In the genomic region with DNA sequence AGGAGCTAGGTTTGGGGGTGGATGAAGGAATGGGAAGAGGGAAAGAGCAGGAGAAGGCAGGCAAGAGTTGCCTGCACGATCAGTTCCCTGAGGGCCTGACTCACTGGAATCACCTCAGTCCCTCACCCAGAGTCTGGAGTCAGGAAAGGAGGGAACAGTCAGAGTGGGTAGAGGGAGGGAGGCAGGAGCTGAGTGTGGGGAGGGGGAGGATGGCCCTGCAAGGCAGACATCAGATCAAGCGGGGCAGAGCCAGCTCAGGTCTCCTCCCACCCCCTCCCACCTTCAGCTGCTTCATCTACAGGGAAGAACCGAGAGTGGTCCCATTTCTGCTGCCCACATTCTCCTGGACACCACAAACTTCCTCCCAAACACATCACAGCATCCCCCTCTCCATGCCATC, we compare ENCODE assay signal across 16 cellular contexts. TPM values are rescaled to one million over a fixed set of nuclear protein-coding genes. Genes with fewer than 3 reads are reported as not detected.
DNase-seq lines count a peak whose midpoint lies in the region; ATAC-seq and TF ChIP-seq lines count a peak whose summit lies in the region.
"Had no signal": no experiment of that assay in that cellular context is flagged by ENCODE, and none has a peak within 500 bp of the region (broad histone marks: within the 10 kb centered on the region; RNA-seq: fewer than 3 reads in every experiment).

No MANE protein-coding gene starts in this region.

- H2BK120ac ChIP-seq in IMR-90 (ENCODE audit: low read depth, low read length): no peak overlapping the region

- H3K56ac ChIP-seq in IMR-90 (ENCODE audit: extremely low read depth, insufficient read depth, low read length): no peak overlapping the region

- H3K27ac ChIP-seq in IMR-90 (ENCODE audit: insufficient read depth, low read length) (no peak overlapping the region), cingulate gyrus (ENCODE audit: low read depth, low read length) (peak overlapping the region; percentile 60), muscle layer of colon (ENCODE audit: low read depth, low read length) (peak overlapping the region; percentile 37), temporal lobe (ENCODE audit: low read depth, low read length) (peak overlapping the region; percentile 65)
- no peak overlapping the region for H3K27ac ChIP-seq in CD4-positive, alpha-beta memory T cell (ENCODE audit: low read depth, low read length)

- no peak overlapping the region for H2AK5ac ChIP-seq in IMR-90 (ENCODE audit: low read depth, low read length)

- dilution Hi-C loops in IMR-90 (cut with HindIII; ENCODE audit: low sequenced_read_pairs, unreplicated experiment): no loop called here

- H3K4me1 ChIP-seq in IMR-90 (ENCODE audit: control insufficient read depth, insufficient read depth, low read length) (no peaks in the 10 kb centered on the region), muscle layer of colon (ENCODE audit: insufficient read depth, low read length) (peaks cover 59% of the 10 kb centered on the region)
- H3K4me1 ChIP-seq in CD4-positive, alpha-beta memory T cell (ENCODE audit: insufficient read depth, low read length): peaks cover 8% of the 10 kb centered on the region
- H3K4me1 ChIP-seq: Caco-2 had no signal

- no peak for DNase-seq in IMR-90
- DNase-seq in central memory CD4-positive, alpha-beta T cell: no peak
- DNase-seq in CD4-positive, alpha-beta memory T cell: no peak
- DNase-seq: BE2C; Caco-2; CD8-positive, alpha-beta memory T cell; DND-41; GDM1; H7 had no signal

- H3K4me3 ChIP-seq in IMR-90 (ENCODE audit: insufficient read depth, low read depth, low read length) (no peak overlapping the region), muscle layer of colon (ENCODE audit: low read depth in 1 of 2, low read length in 2 of 2) (no peak overlapping the region)
- no peak overlapping the region for H3K4me3 ChIP-seq in CD4-positive, alpha-beta memory T cell (ENCODE audit: low read length in 2 of 2)
- H3K4me3 ChIP-seq: GM23338 had no signal

- H3K27me3 ChIP-seq in IMR-90 (ENCODE audit: control insufficient read depth, insufficient read depth, low read length) (peaks cover 86% of the 10 kb centered on the region), muscle layer of colon (ENCODE audit: control insufficient read depth in 1 of 2, insufficient read depth in 2 of 2, low read length in 2 of 2) (no peaks in the 10 kb centered on the region)
- peaks cover 5% of the 10 kb centered on the region for H3K27me3 ChIP-seq in CD4-positive, alpha-beta memory T cell (ENCODE audit: insufficient read depth, low read length)
- H3K27me3 ChIP-seq: BE2C had no signal

- no peaks in the 10 kb centered on the region for H4K20me1 ChIP-seq in IMR-90 (ENCODE audit: insufficient read depth, low read length)

- BruUV-seq in IMR-90 (replicated peaks; lab: Mats Ljungman, UMichigan): no TSS peak

- H3K14ac ChIP-seq in IMR-90 (replicated peaks; ENCODE audit: low read depth, low read length): no peak overlapping the region

- H3K9me1 ChIP-seq in IMR-90 (ENCODE audit: insufficient read depth, low read length): no peaks in the 10 kb centered on the region

- H2AK9ac ChIP-seq in IMR-90 (replicated peaks; ENCODE audit: low read depth, low read length, poor library complexity): no peak overlapping the region

- H3K4me2 ChIP-seq in IMR-90 (ENCODE audit: low read depth, low read length): no peak overlapping the region
- H3K4me2 ChIP-seq: GM23338 had no signal

- no peak overlapping the region for H4K91ac ChIP-seq in IMR-90 (ENCODE audit: insufficient read depth, low read depth, low read length)

- no peak overlapping the region for H3K4me3 Mint-ChIP-seq in CD4-positive, alpha-beta memory T cell
- H3K4me3 Mint-ChIP-seq: CD8-positive, alpha-beta memory T cell; GM23338; IgD-negative memory B cell had no signal

- no peaks in the 10 kb centered on the region for H3K79me1 ChIP-seq in IMR-90 (ENCODE audit: low read depth in 1 of 2, low read length in 2 of 2)

- no peaks in the 10 kb centered on the region for H3K36me3 Mint-ChIP-seq in CD4-positive, alpha-beta memory T cell
- H3K36me3 Mint-ChIP-seq: CD14-positive monocyte, IgD-negative memory B cell had no signal

- TF ChIP-seq CTCF in IMR-90 (conservative IDR thresholded peaks at IDR 0.05; ENCODE audit: low read depth, low read length): no peak

- peaks cover 15 to 19% of the 10 kb centered on the region in 2 donors for H3K27me3 Mint-ChIP-seq in CD4-positive, alpha-beta memory T cell

- in situ Hi-C loops in IMR-90 (cut with MboI; ENCODE audit: low sequenced_read_pairs): no loop called here

- H3K4ac ChIP-seq in IMR-90 (ENCODE audit: low read depth, low read length): no peak overlapping the region

- CTCF ChIA-PET in IMR-90 (lab: Yijun Ruan, JAX): no interaction called here
- CTCF ChIA-PET in CD4-positive, alpha-beta memory T cell (lab: Charles Lee; ENCODE audit: partially characterized antibody): no interaction called here

- intact Hi-C loops in IMR-90 (cut with micrococcal nuclease): no loop called here
- intact Hi-C loops in CD4-positive, alpha-beta memory T cell (cut with micrococcal nuclease): no loop called here

- H3K4me1 Mint-ChIP-seq in CD4-positive, alpha-beta memory T cell: peaks cover 2 to 25% (median 14%) of the 10 kb centered on the region in 4 donors

- peak overlapping the region; percentile 36 for H2AFZ ChIP-seq in IMR-90 (replicated peaks; ENCODE audit: low read length, poor library complexity)
- H2AFZ ChIP-seq: GM23338 had no signal

- ATAC-seq in IMR-90 (ENCODE audit: low read depth) (no peak), GM19467 (IDR thresholded peaks at IDR 0.05; ENCODE audit: unreplicated experiment) (no peak)
- ATAC-seq: GM23338 had no signal

- WGBS in IMR-90 (ENCODE audit: extremely low coverage in 2 of 2, insufficient read length in 1 of 2), 2 experiments: 67% methylated on average over 1 of the region's 3 CpGs; no CpG with 5 or more reads in 1 of the 2 experiments

- no peak for TF ChIP-seq POLR2A in IMR-90 (IDR thresholded peaks at IDR 0.05; ENCODE audit: low read depth, low read length)

- H2BK15ac ChIP-seq in IMR-90 (ENCODE audit: low read depth, low read length): no peak overlapping the region

- no peaks in the 10 kb centered on the region; the same call in 1 of the 2 replicates for H3K9me3 ChIP-seq in IMR-90 (ENCODE audit: control insufficient read depth, insufficient read depth, low read length)
- H3K9me3 ChIP-seq in muscle layer of colon (ENCODE audit: low read length): no peaks in the 10 kb centered on the region
- H3K9me3 ChIP-seq in CD4-positive, alpha-beta memory T cell (ENCODE audit: control insufficient read depth in 1 of 2, low read length in 2 of 2): no peaks in the 10 kb centered on the region
- H3K9me3 ChIP-seq: BE2C, Caco-2 had no signal

- no peak for TF ChIP-seq RAD21 in IMR-90 (IDR thresholded peaks at IDR 0.05; ENCODE audit: low read length)

- H2BK5ac ChIP-seq in IMR-90 (ENCODE audit: low read depth, low read length, poor library complexity, severe bottlenecking): no peak overlapping the region

- H3K23ac ChIP-seq in IMR-90 (ENCODE audit: low read depth, low read length): no peak overlapping the region

- H3K36me3 ChIP-seq in IMR-90 (ENCODE audit: control insufficient read depth, insufficient read depth, low read length) (no peaks in the 10 kb centered on the region), muscle layer of colon (ENCODE audit: insufficient read depth, low read length) (no peaks in the 10 kb centered on the region)
- no peaks in the 10 kb centered on the region for H3K36me3 ChIP-seq in CD4-positive, alpha-beta memory T cell (ENCODE audit: insufficient read depth, low read length)

- no peak overlapping the region for H2BK20ac ChIP-seq in IMR-90 (ENCODE audit: low read depth, low read length)

- no peak overlapping the region for H4K5ac ChIP-seq in IMR-90 (ENCODE audit: low read depth, low read length)

- H3K18ac ChIP-seq in IMR-90 (ENCODE audit: low read depth, low read length): no peak overlapping the region

- no peak overlapping the region for H3K27ac Mint-ChIP-seq in CD4-positive, alpha-beta memory T cell
- H3K27ac Mint-ChIP-seq: CD8-positive, alpha-beta memory T cell; GM23338 had no signal

- POLR2A ChIA-PET in IMR-90 (lab: Charles Lee; ENCODE audit: unreplicated experiment): no interaction called here
- POLR2A ChIA-PET in CD4-positive, alpha-beta memory T cell (lab: Charles Lee; ENCODE audit: partially characterized antibody): no interaction called here

- no peaks in the 10 kb centered on the region for H3K9me3 Mint-ChIP-seq in CD4-positive, alpha-beta memory T cell
- H3K9me3 Mint-ChIP-seq: CD8-positive, alpha-beta memory T cell; GM23338; IgD-negative memory B cell had no signal

- H3K9ac ChIP-seq in IMR-90 (ENCODE audit: low read depth, low read length) (no peak overlapping the region), muscle layer of colon (ENCODE audit: low read length) (no peak overlapping the region)

- H4K8ac ChIP-seq in IMR-90 (ENCODE audit: low read depth in 2 of 2, low read length in 2 of 2): no peak overlapping the region

TF ChIP-seq in IMR-90, 13 proteins besides CTCF, POLR2A, EP300 and RAD21 (continues in another document):
- no peak for TF ChIP-seq MXI1 (IDR thresholded peaks at IDR 0.05; ENCODE audit: borderline replicate concordance, low read depth, low read length)
- TF ChIP-seq NFE2L2 (IDR thresholded peaks at IDR 0.05; ENCODE audit: low read depth, low read length): no peak
- TF ChIP-seq CEBPB (IDR thresholded peaks at IDR 0.05; ENCODE audit: low read depth, low read length): no peak
- TF ChIP-seq MAFK (IDR thresholded peaks at IDR 0.05; ENCODE audit: low read depth, low read length): no peak
- TF ChIP-seq BHLHE40 (IDR thresholded peaks at IDR 0.05; ENCODE audit: low read depth, low read length): no peak
- no peak for TF ChIP-seq RCOR1 (IDR thresholded peaks at IDR 0.05; ENCODE audit: insufficient replicate concordance, low read length)
- TF ChIP-seq SMC3 (IDR thresholded peaks at IDR 0.05; ENCODE audit: low read depth, low read length): no peak
- TF ChIP-seq, protein P1, sequence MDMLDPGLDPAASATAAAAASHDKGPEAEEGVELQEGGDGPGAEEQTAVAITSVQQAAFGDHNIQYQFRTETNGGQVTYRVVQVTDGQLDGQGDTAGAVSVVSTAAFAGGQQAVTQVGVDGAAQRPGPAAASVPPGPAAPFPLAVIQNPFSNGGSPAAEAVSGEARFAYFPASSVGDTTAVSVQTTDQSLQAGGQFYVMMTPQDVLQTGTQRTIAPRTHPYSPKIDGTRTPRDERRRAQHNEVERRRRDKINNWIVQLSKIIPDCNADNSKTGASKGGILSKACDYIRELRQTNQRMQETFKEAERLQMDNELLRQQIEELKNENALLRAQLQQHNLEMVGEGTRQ (IDR thresholded peaks at IDR 0.05; ENCODE audit: low read depth, low read length): no peak
- no peak for TF ChIP-seq CHD1 (IDR thresholded peaks at IDR 0.05; ENCODE audit: low read depth, low read length)
- TF ChIP-seq FOS (IDR thresholded peaks at IDR 0.05; ENCODE audit: low read depth, low read length): no peak

RNA-seq across cellular contexts. Expression of a gene that starts 58.9 kb away (rescaled TPM):
- not detected in 2 replicates for total RNA-seq in IMR-90 (2012; rRNA removed)
- 0.02 and 0.06 TPM in 2 replicates for polyA plus RNA-seq in IMR-90 (2012; rRNA removed)
- polyA plus RNA-seq in IMR-90 (2012; cell fraction: cytosol; rRNA removed): 0.01 and 0.22 TPM in 2 replicates
- 0.17 and 0.21 TPM in 2 replicates for polyA plus RNA-seq in IMR-90 (2012; cell fraction: nucleus; rRNA removed; ENCODE audit: low replicate concordance)
- 80.4 TPM for total RNA-seq in temporal lobe
- total RNA-seq in CD4-positive, alpha-beta memory T cell: 1 to 10 TPM in 1 of 2 experiments, under 1 TPM in 1; 0.75 to 1.7 TPM
- polyA plus RNA-seq in CD4-positive, alpha-beta memory T cell: 1 to 10 TPM in 1 of 2 donors, under 1 TPM in 1; 0.11 to 1.2 TPM
- polyA plus RNA-seq: IgD-negative memory B cell had no signal

Comparison
In these comparisons a context has a peak if more than half of its experiments do, and no peak if none do; other contexts are left out.
1. H3K27ac ChIP-seq: peak in cingulate gyrus (single experiment), muscle layer of colon (single experiment) and temporal lobe (single experiment); none in IMR-90 (single experiment) and CD4-positive, alpha-beta memory T cell (single experiment).
2. RNA of a gene that starts 58.9 kb away (total RNA-seq): 80.4 TPM in temporal lobe (single experiment); 0.75 to 1.7 TPM in CD4-positive, alpha-beta memory T cell and not detected in IMR-90; every median in the first group is over 10 times any median in the second.